In the genomic region with DNA sequence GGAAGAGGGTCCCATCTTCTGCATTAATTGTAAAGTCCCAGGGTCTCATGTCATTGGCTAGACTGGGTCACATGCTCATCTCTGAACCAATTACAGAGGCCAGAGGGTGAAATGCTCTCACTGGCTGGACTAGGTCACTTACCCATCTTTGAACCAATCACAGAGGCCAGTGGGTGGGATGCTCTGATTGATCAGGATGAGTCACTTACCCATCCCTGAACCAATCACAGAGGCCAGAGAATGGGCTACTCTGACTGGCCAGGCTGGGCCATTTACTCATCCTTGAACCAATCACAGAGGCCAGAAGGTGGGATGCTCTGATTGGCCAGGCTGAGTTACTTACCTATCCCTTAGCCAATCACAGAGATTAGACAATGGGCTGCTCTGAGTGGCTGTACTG, we compare ENCODE assay signal across 10 cellular contexts. TPM values are rescaled to one million over a fixed set of nuclear protein-coding genes. Genes with fewer than 3 reads are reported as not detected.
DNase-seq lines count a peak whose midpoint lies in the region; ATAC-seq lines count a peak whose summit lies in the region.
"Had no signal": no experiment of that assay in that cellular context is flagged by ENCODE, and none has a peak within 500 bp of the region (broad histone marks: within the 10 kb centered on the region; RNA-seq: fewer than 3 reads in every experiment).

No MANE protein-coding gene starts in this region.

- H3K36me3 ChIP-seq in adipocyte (ENCODE audit: control insufficient read depth, insufficient read depth, low read length, severe bottlenecking) = no peaks in the 10 kb centered on the region
- no peaks in the 10 kb centered on the region for H3K36me3 ChIP-seq in naive thymus-derived CD4-positive, alpha-beta T cell (ENCODE audit: control insufficient read depth in 2 of 3, insufficient read depth in 3 of 3, low read length in 3 of 3)
- H3K36me3 ChIP-seq: cardiac muscle cell had no signal

- H3K27me3 Mint-ChIP-seq in naive thymus-derived CD4-positive, alpha-beta T cell = peaks cover 0 to 3% (median 0%) of the 10 kb centered on the region in 5 donors

- H3K4me3 Mint-ChIP-seq in naive thymus-derived CD4-positive, alpha-beta T cell = no peak overlapping the region

- H3K9me3 ChIP-seq in adipocyte (ENCODE audit: control insufficient read depth, low read length) = peaks cover 4% of the 10 kb centered on the region
- peaks cover 0 to 21% (median 0%) of the 10 kb centered on the region in 3 experiments for H3K9me3 ChIP-seq in naive thymus-derived CD4-positive, alpha-beta T cell (ENCODE audit: control insufficient read depth in 2 of 3, low read length in 3 of 3)

- H3K4me1 ChIP-seq in adipocyte (ENCODE audit: control insufficient read depth, insufficient read depth, low read length) = peaks cover 19% of the 10 kb centered on the region
- H3K4me1 ChIP-seq in naive thymus-derived CD4-positive, alpha-beta T cell (ENCODE audit: control insufficient read depth in 2 of 2, insufficient read depth in 2 of 2, low read length in 2 of 2) = no peaks in the 10 kb centered on the region

- POLR2A ChIA-PET in naive thymus-derived CD4-positive, alpha-beta T cell (lab: Charles Lee) = no interaction called here

- H3K36me3 Mint-ChIP-seq in naive thymus-derived CD4-positive, alpha-beta T cell = peaks cover 0 to 4% (median 3%) of the 10 kb centered on the region in 5 donors

- no peaks in the 10 kb centered on the region for H3K27me3 ChIP-seq in adipocyte (replicated peaks; ENCODE audit: control insufficient read depth, insufficient read depth, low read length)
- H3K27me3 ChIP-seq in naive thymus-derived CD4-positive, alpha-beta T cell (ENCODE audit: control insufficient read depth in 2 of 2, insufficient read depth in 2 of 2, low read length in 2 of 2) = no peaks in the 10 kb centered on the region
- H3K27me3 ChIP-seq: cardiac muscle cell had no signal

- no peaks in the 10 kb centered on the region for H3K4me1 Mint-ChIP-seq in naive thymus-derived CD4-positive, alpha-beta T cell

- DNase-seq in GM03348 (ENCODE audit: low spot score) = peak; percentile 31
- DNase-seq in M059J (ENCODE audit: low read depth) = peak; percentile 40
- DNase-seq in adipocyte (ENCODE audit: low read depth) = peak; percentile 7
- no peak for DNase-seq in naive thymus-derived CD4-positive, alpha-beta T cell
- DNase-seq in NCI-H774 (lab: John Stamatoyannopoulos, UW) = no peak
- no peak for DNase-seq in GM19240 (ENCODE audit: insufficient read length, low spot score)
- DNase-seq in SKM-1 treated with dmso at 0.1 percent for 144 hours (lab: John Stamatoyannopoulos, UW; ENCODE audit: unreplicated experiment) = no peak
- DNase-seq: kidney, NCI-H1436 had no signal

- CTCF ChIA-PET in naive thymus-derived CD4-positive, alpha-beta T cell (lab: Charles Lee) = no interaction called here

- H3K9ac ChIP-seq in adipocyte (ENCODE audit: low read length) = no peak overlapping the region

- H3K27ac ChIP-seq in naive thymus-derived CD4-positive, alpha-beta T cell (ENCODE audit: low read depth, low read length) = no peak overlapping the region
- H3K27ac ChIP-seq: cardiac muscle cell had no signal

- intact Hi-C loops in naive thymus-derived CD4-positive, alpha-beta T cell (cut with micrococcal nuclease) = no loop called here

- H3K27ac Mint-ChIP-seq in naive thymus-derived CD4-positive, alpha-beta T cell = no peak overlapping the region

- peaks cover 0 to 23% (median 8%) of the 10 kb centered on the region in 11 donors for H3K9me3 Mint-ChIP-seq in naive thymus-derived CD4-positive, alpha-beta T cell

- no peak overlapping the region for H3K4me3 ChIP-seq in adipocyte (ENCODE audit: low read length)
- no peak overlapping the region for H3K4me3 ChIP-seq in naive thymus-derived CD4-positive, alpha-beta T cell (ENCODE audit: low read length)
- H3K4me3 ChIP-seq: cardiac muscle cell had no signal

- ATAC-seq in naive thymus-derived CD4-positive, alpha-beta T cell = peak; percentile 25

RNA-seq across cellular contexts. Expression of a gene that starts 5.3 kb away (rescaled TPM):
- 0.37 and 0.79 TPM in 2 replicates for total RNA-seq in M059J (2014; rRNA removed; shearing (Covaris generic))
- total RNA-seq in naive thymus-derived CD4-positive, alpha-beta T cell = not detected
- polyA plus RNA-seq in naive thymus-derived CD4-positive, alpha-beta T cell = not detected
- polyA plus RNA-seq: cardiac muscle cell had no signal

RNA-seq across cellular contexts. Expression of a gene that starts 41.0 kb away (rescaled TPM):
- 184 and 196 TPM in 2 replicates for total RNA-seq in M059J (2014; rRNA removed; shearing (Covaris generic))
- 100 to 1,000 TPM; 313 to 524 (median 326) TPM for total RNA-seq in naive thymus-derived CD4-positive, alpha-beta T cell
- polyA plus RNA-seq in naive thymus-derived CD4-positive, alpha-beta T cell = 100 to 1,000 TPM; 113 to 227 TPM

RNA-seq across cellular contexts. Expression of a gene that starts 47.5 kb away (rescaled TPM):
- total RNA-seq in M059J (2014; rRNA removed; shearing (Covaris generic)) = 0.07 and 1.4 TPM in 2 replicates
- 1 to 10 TPM in 1 of 5 experiments, not detected in 4; 1.0 TPM for total RNA-seq in naive thymus-derived CD4-positive, alpha-beta T cell
- polyA plus RNA-seq in naive thymus-derived CD4-positive, alpha-beta T cell = not detected

Comparison
In these comparisons a context has a peak if more than half of its experiments do, and no peak if none do; other contexts are left out.
1. DNase-seq: peak in GM03348 (single experiment), M059J (single experiment) and adipocyte (single experiment); none in naive thymus-derived CD4-positive, alpha-beta T cell (0 of 9), NCI-H774 (single experiment), GM19240 (single experiment) and SKM-1 treated with dmso at 0.1 percent for 144 hours (single experiment).